7 cellular contexts compared by ENCODE assay signal in the genomic region with DNA sequence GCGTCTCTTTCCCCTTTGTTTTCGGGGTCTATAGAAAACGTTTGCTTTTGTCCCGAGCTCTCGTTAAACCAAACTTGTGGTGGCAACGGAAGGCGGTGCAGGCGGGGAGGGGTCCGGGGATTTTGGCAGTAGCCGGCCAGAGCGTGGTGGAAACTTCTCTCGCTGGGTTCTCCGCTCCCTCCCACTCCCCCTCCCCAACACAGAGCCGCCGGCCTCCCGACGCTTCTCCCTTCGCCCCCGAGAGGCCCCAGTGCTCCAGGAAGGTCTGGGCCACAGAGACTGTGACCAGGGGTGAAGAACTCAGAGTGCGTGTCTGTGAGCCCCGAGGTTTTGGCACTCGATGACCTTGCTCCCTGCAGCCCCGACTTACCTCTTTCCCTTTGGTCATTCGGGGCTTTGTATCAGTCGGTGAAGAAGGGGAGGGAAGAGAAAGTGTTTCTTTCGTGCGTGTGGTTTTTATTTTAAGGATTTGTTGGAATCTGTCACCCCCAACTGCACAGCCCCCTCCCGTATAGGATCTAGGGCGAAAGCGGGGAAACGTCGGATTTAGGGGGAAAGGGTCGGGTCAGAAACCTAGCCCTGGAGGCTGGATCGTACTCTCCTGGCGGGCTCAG. TPM values are rescaled to one million over a fixed set of nuclear protein-coding genes. Genes with fewer than 3 reads are reported as not detected.
DNase-seq lines count a peak whose midpoint lies in the region; FAIRE-seq and TF ChIP-seq lines count a peak whose summit lies in the region.

No MANE protein-coding gene starts in this region.

- H3K36me3 ChIP-seq in GM23248 (ENCODE audit: low read depth) (no peaks in the 10 kb centered on the region), SK-N-MC (ENCODE audit: insufficient read depth, low read length) (no peaks in the 10 kb centered on the region), small intestine (ENCODE audit: control insufficient read depth in 2 of 2, insufficient read depth in 2 of 2, low read length in 2 of 2) (no peaks in the 10 kb centered on the region)

- no peaks in the 10 kb centered on the region for H4K20me1 ChIP-seq in GM23248 (ENCODE audit: insufficient read depth)

- H3K9me3 ChIP-seq in GM23248 (ENCODE audit: low read depth), result no peaks in the 10 kb centered on the region
- H3K9me3 ChIP-seq in SK-N-MC (ENCODE audit: low read depth, low read length), result no peaks in the 10 kb centered on the region
- no peaks in the 10 kb centered on the region for H3K9me3 ChIP-seq in small intestine (ENCODE audit: control insufficient read depth, low read depth)

- H2AFZ ChIP-seq in GM23248, result peak overlapping the region; percentile 58; the same call in 1 of the 2 replicates

- TF ChIP-seq POLR2A in GM12892 (IDR thresholded peaks at IDR 0.05; ENCODE audit: low read depth, low read length), result no peak

- TF ChIP-seq CTCF in fibroblast of villous mesenchyme (IDR thresholded peaks at IDR 0.05; ENCODE audit: insufficient read depth, low read depth, low read length), result no peak

- peak overlapping the region; percentile 76 for H3K4me3 ChIP-seq in GM23248
- H3K4me3 ChIP-seq in SK-N-MC, result peak overlapping the region; percentile 80
- peak overlapping the region; percentile 40 for H3K4me3 ChIP-seq in fibroblast of villous mesenchyme (ENCODE audit: low read depth, low read length)
- H3K4me3 ChIP-seq in small intestine (ENCODE audit: low read depth in 1 of 2, low read length in 2 of 2), result peak overlapping the region in 1 of 2 donors; percentile 49

- peak overlapping the region; percentile 57 for H3K4me2 ChIP-seq in GM23248 (ENCODE audit: unreplicated experiment)

- no peaks in the 10 kb centered on the region for H3K79me2 ChIP-seq in GM23248 (ENCODE audit: insufficient read depth)

- peak; percentile 17 for DNase-seq in GM23248
- DNase-seq in SK-N-MC (ENCODE audit: low read depth, low spot score), result no peak
- no peak for DNase-seq in fibroblast of villous mesenchyme (ENCODE audit: low read depth)
- no peak for DNase-seq in small intestine
- no peak for DNase-seq in GM12892 (ENCODE audit: insufficient read length)
- DNase-seq in activated CD4-positive, CD25-positive, alpha-beta regulatory T cell treated with anti-CD3 and anti-CD28 coated beads, Interleukin-2, amount 50 U/mL, for 72 hours, result no peak
- no peak for DNase-seq in DMS153 treated with DMSO at 0.1 percent for 48 hours (lab: John Stamatoyannopoulos, UW; ENCODE audit: unreplicated experiment)

- H3K9ac ChIP-seq in GM23248 (peak overlapping the region; percentile 90), SK-N-MC (ENCODE audit: insufficient read length) (peak overlapping the region; percentile 74)

- no peaks in the 10 kb centered on the region for H3K27me3 ChIP-seq in GM23248 (replicated peaks; ENCODE audit: insufficient read depth)
- peaks cover 0 to 5% of the 10 kb centered on the region in 2 donors for H3K27me3 ChIP-seq in small intestine (ENCODE audit: control insufficient read depth in 2 of 2, insufficient read depth in 2 of 2, low read length in 2 of 2)

- FAIRE-seq in small intestine (lab: Jason Lieb, UNC) (no peak), GM12892 (lab: Jason Lieb, UNC) (no peak)

- H3K4me1 ChIP-seq in GM23248 (ENCODE audit: insufficient read depth), result peaks cover 19% of the 10 kb centered on the region
- no peaks in the 10 kb centered on the region for H3K4me1 ChIP-seq in small intestine (ENCODE audit: control insufficient read depth in 2 of 2, insufficient read depth in 1 of 2, low read depth in 1 of 2, low read length in 1 of 2)

- H3K9me2 ChIP-seq in GM23248 (ENCODE audit: insufficient read depth), result no peaks in the 10 kb centered on the region

- H3K27ac ChIP-seq in GM23248, result peak overlapping the region; percentile 72
- H3K27ac ChIP-seq in SK-N-MC, result peak overlapping the region; percentile 93
- peak overlapping the region; percentile 78 to 88 for H3K27ac ChIP-seq in small intestine (ENCODE audit: low read depth in 1 of 2, low read length in 1 of 2)

- 2 to 11% methylated on average over 10 to 33 of the region's 35 CpGs for WGBS in GM23248 (ENCODE audit: low coverage in 1 of 2, low lambda C conversion rate in 2 of 2, missing lambda C conversion rate in 2 of 2), 2 experiments
- 2 to 14% (median 3%) methylated on average over 22 to 35 of the region's 35 CpGs for WGBS in small intestine, 3 donors

- in situ Hi-C loops in GM23248 (cut with MboI), result no loop called here

- H3F3A ChIP-seq in GM23248 (ENCODE audit: insufficient read depth), result peaks cover 3% of the 10 kb centered on the region; the same call in 1 of the 2 replicates

RNA-seq across cellular contexts. Expression of a gene that starts 9.0 kb away (rescaled TPM):
- total RNA-seq in GM23248 (2014; rRNA removed; shearing (Covaris generic)), result 17.6 and 19.7 TPM in 2 replicates
- 9.1 and 10.2 TPM in 2 replicates for polyA plus RNA-seq in GM23248 (2016; fragmentation: Nextera tagmentation; extraction: Ambion mirVana)
- total RNA-seq in fibroblast of villous mesenchyme, result 23.8 and 24.2 TPM in 2 replicates
- polyA plus RNA-seq in small intestine, result 10 to 100 TPM in 1 of 3 donors, 1 to 10 TPM in 2; 5.1 to 10.4 (median 6.5) TPM
- 9.0 TPM for polyA plus RNA-seq in GM12892 (2012; ENCODE audit: missing spikeins)
